ENCODE assay signal across 13 cellular contexts in the genomic region with DNA sequence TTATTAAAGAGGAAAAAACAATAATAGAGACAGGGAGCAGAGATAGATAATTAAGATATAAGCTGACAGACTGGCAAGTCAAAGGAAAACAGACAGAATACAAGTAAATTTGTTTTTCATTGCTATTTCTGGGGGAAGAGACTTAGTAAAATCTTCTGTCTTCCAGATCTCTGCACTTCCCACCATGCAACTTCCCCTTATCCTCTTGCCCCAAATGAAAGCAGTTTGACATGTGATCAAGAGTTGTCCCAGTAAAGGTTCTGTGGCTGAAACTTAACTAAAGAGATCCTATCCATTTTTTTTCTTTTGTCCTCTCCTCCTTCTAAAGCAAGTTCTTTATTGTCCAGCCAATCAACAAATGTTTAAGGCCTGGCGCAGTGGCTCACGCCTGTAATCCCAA. TPM values are rescaled to one million over a fixed set of nuclear protein-coding genes. Genes with fewer than 3 reads are reported as not detected.
DNase-seq lines count a peak whose midpoint lies in the region; ATAC-seq, FAIRE-seq and TF ChIP-seq lines count a peak whose summit lies in the region.
"Had no signal": no experiment of that assay in that cellular context is flagged by ENCODE, and none has a peak within 500 bp of the region (broad histone marks: within the 10 kb centered on the region; RNA-seq: fewer than 3 reads in every experiment).

No MANE protein-coding gene starts in this region.

- 92% methylated on average over 2 of the region's 2 CpGs for WGBS in esophagus muscularis mucosa
- WGBS in small intestine, 3 donors, result 92 to 99% (median 93%) methylated on average over 2 of the region's 2 CpGs

- H3K27ac ChIP-seq in esophagus muscularis mucosa (replicated peaks in 1 of 4), result peak overlapping the region; percentile 99
- H3K27ac ChIP-seq in PC-9, result no peak overlapping the region
- peak overlapping the region in 1 of 2 donors; percentile 30 for H3K27ac ChIP-seq in small intestine (ENCODE audit: low read depth in 1 of 2, low read length in 1 of 2)
- H3K27ac ChIP-seq: SJSA1 had no signal

- no peaks in the 10 kb centered on the region; the same call in 1 of the 2 replicates for H4K20me1 ChIP-seq in PC-9 (ENCODE audit: insufficient read depth)

- POLR2A ChIA-PET in PC-9 (lab: Charles Lee; ENCODE audit: unreplicated experiment), result interaction anchor here (1.0 to 2.8 kb wide), 2 partner anchors 12 to 90 kb away, joined by 6 to 59 read pairs; a partner anchor contains a TSS

- H3K9me3 Mint-ChIP-seq in CD14-positive monocyte (no peaks in the 10 kb centered on the region), progenitor cell of endocrine pancreas (ENCODE audit: low read depth) (no peaks in the 10 kb centered on the region)

- intact Hi-C loops in CD14-positive monocyte (cut with micrococcal nuclease) (loop anchor here (1.0 to 5.0 kb wide), 3 partner anchors 38 to 71 kb away; no protein-coding TSS in a partner anchor), esophagus muscularis mucosa (cut with DNase I) (loop anchor here (5.0 kb wide), 1 partner anchor 73 kb away; a partner anchor contains a TSS), PC-9 (cut with micrococcal nuclease; ENCODE audit: unreplicated experiment) (loop anchor here (5.0 kb wide), 1 partner anchor 188 kb away; a partner anchor contains a TSS)

- H3K9me2 ChIP-seq in PC-9 (ENCODE audit: insufficient read depth), result no peaks in the 10 kb centered on the region

- H3K9me3 ChIP-seq in esophagus muscularis mucosa, result no peaks in the 10 kb centered on the region
- H3K9me3 ChIP-seq in PC-9 (ENCODE audit: insufficient read depth, low read depth), result no peaks in the 10 kb centered on the region
- H3K9me3 ChIP-seq in small intestine (ENCODE audit: control insufficient read depth, low read depth), result no peaks in the 10 kb centered on the region
- H3K9me3 ChIP-seq: SJSA1 had no signal

- DNase-seq in CD14-positive monocyte (ENCODE audit: low spot score), result no peak
- peak; percentile 61 for DNase-seq in MV-4-11 (lab: John Stamatoyannopoulos, UW)
- DNase-seq in esophagus muscularis mucosa (ENCODE audit: extremely low spot score), result no peak
- no peak for DNase-seq in progenitor cell of endocrine pancreas (ENCODE audit: low spot score, unreplicated experiment)
- DNase-seq in PC-9, result no peak
- no peak for DNase-seq in small intestine
- DNase-seq: activated CD4-positive, alpha-beta T cell treated with anti-CD3 and anti-CD28 coated beads for 4 hours; activated effector memory CD4-positive, alpha-beta T cell treated with anti-CD3 and anti-CD28 coated beads, Interleukin-2, amount 50 U/mL, for 16 hours; NCI-H1092 treated with DMSO at 0.1 percent for 48 hours; NCI-H524 treated with DMSO at 0.1 percent for 48 hours had no signal

- H3K4me3 Mint-ChIP-seq in CD14-positive monocyte (peak overlapping the region in 1 of 2 donors; percentile 11), progenitor cell of endocrine pancreas (ENCODE audit: low read depth) (peak overlapping the region; percentile 36)

- H3F3A ChIP-seq in PC-9 (ENCODE audit: insufficient read depth, low read depth), result peaks cover 14% of the 10 kb centered on the region; the same call in 1 of the 2 replicates

- peaks cover 18 to 34% (median 24%) of the 10 kb centered on the region in 4 donors for H3K4me1 ChIP-seq in esophagus muscularis mucosa
- peaks cover 16% of the 10 kb centered on the region for H3K4me1 ChIP-seq in PC-9 (replicated peaks; ENCODE audit: insufficient read depth)
- H3K4me1 ChIP-seq in small intestine (ENCODE audit: control insufficient read depth in 2 of 2, insufficient read depth in 1 of 2, low read depth in 1 of 2, low read length in 1 of 2), result peaks cover 0 to 12% of the 10 kb centered on the region in 2 donors

- no peak overlapping the region for H3K4me2 ChIP-seq in PC-9

- CTCF ChIA-PET in PC-9 (lab: Charles Lee), result interaction anchor here (0.6 to 3.6 kb wide), 7 partner anchors 8 to 326 kb away, joined by 3 to 83 read pairs (median 7); a partner anchor contains a TSS

- H3K36me3 Mint-ChIP-seq in CD14-positive monocyte, result peaks cover 25 to 26% of the 10 kb centered on the region in 2 donors
- peaks cover 13% of the 10 kb centered on the region for H3K36me3 Mint-ChIP-seq in progenitor cell of endocrine pancreas (ENCODE audit: insufficient read depth)

- TF ChIP-seq CTCF in CD14-positive monocyte (IDR thresholded peaks at IDR 0.05) (no peak), esophagus muscularis mucosa (IDR thresholded peaks at IDR 0.05) (no peak), progenitor cell of endocrine pancreas (IDR thresholded peaks at IDR 0.05; ENCODE audit: unreplicated experiment) (no peak), PC-9 (conservative IDR thresholded peaks at IDR 0.05) (no peak)

- no peak for TF ChIP-seq POLR2A in esophagus muscularis mucosa (IDR thresholded peaks at IDR 0.05; ENCODE audit: low read depth)

- H3K27me3 ChIP-seq in esophagus muscularis mucosa (no peaks in the 10 kb centered on the region), PC-9 (ENCODE audit: insufficient read depth, low read depth) (no peaks in the 10 kb centered on the region), small intestine (ENCODE audit: control insufficient read depth in 2 of 2, insufficient read depth in 2 of 2, low read length in 2 of 2) (no peaks in the 10 kb centered on the region)
- H3K27me3 ChIP-seq: SJSA1 had no signal

- FAIRE-seq in small intestine (lab: Jason Lieb, UNC), result no peak

- H3K79me2 ChIP-seq in PC-9 (ENCODE audit: low read depth), result peaks cover 26% of the 10 kb centered on the region

- peaks cover 19 to 26% (median 25%) of the 10 kb centered on the region in 4 donors for H3K36me3 ChIP-seq in esophagus muscularis mucosa
- peaks cover 17% of the 10 kb centered on the region for H3K36me3 ChIP-seq in PC-9 (ENCODE audit: low read depth)
- H3K36me3 ChIP-seq in small intestine (ENCODE audit: control insufficient read depth in 2 of 2, insufficient read depth in 2 of 2, low read length in 2 of 2), result peaks cover 2 to 13% of the 10 kb centered on the region in 2 donors

- H3K27me3 Mint-ChIP-seq in CD14-positive monocyte (ENCODE audit: low read depth in 3 of 3) (peaks cover 4 to 6% (median 4%) of the 10 kb centered on the region in 3 donors), progenitor cell of endocrine pancreas (peaks cover 4% of the 10 kb centered on the region)

- ATAC-seq in GM18873 (IDR thresholded peaks at IDR 0.05; ENCODE audit: low FRiP score, unreplicated experiment) (no peak), HG02763 (IDR thresholded peaks at IDR 0.05; ENCODE audit: unreplicated experiment) (no peak)

- H2AFZ ChIP-seq in PC-9, result no peak overlapping the region

- H3K4me1 Mint-ChIP-seq in CD14-positive monocyte (peaks cover 35% of the 10 kb centered on the region), progenitor cell of endocrine pancreas (ENCODE audit: low read depth) (peaks cover 22% of the 10 kb centered on the region)

- no peak for TF ChIP-seq EP300 in esophagus muscularis mucosa (IDR thresholded peaks at IDR 0.05)

- no peak overlapping the region for H3K4me3 ChIP-seq in esophagus muscularis mucosa
- H3K4me3 ChIP-seq in PC-9, result no peak overlapping the region
- no peak overlapping the region for H3K4me3 ChIP-seq in small intestine (ENCODE audit: low read depth in 1 of 2, low read length in 2 of 2)

- H3K27ac Mint-ChIP-seq in CD14-positive monocyte (peak overlapping the region; percentile 21 to 100 (median 85)), progenitor cell of endocrine pancreas (peak overlapping the region; percentile 9)

- BruUV-seq in PC-9 (replicated peaks; lab: Mats Ljungman, UMichigan), result no TSS peak

RNA-seq across cellular contexts. Expression of a gene that starts 1.5 kb away (rescaled TPM):
- 100 to 1,000 TPM; 113 to 140 TPM for polyA plus RNA-seq in CD14-positive monocyte
- total RNA-seq in esophagus muscularis mucosa, result 100 to 1,000 TPM; 169 to 247 (median 214) TPM
- 281 and 305 TPM in 2 replicates for total RNA-seq in progenitor cell of endocrine pancreas
- 349 and 379 TPM in 2 replicates for total RNA-seq in PC-9 (2021)
- 100 to 1,000 TPM; 163 to 233 (median 204) TPM for polyA plus RNA-seq in small intestine

RNA-seq across cellular contexts. Expression of a gene that starts 11.8 kb away (rescaled TPM):
- polyA plus RNA-seq in CD14-positive monocyte (1 to 10 TPM; 2.4 to 2.6 TPM), small intestine (100 to 1,000 TPM in 1 of 3 donors, 10 to 100 TPM in 2; 34.0 to 204 (median 85.9) TPM)
- total RNA-seq in esophagus muscularis mucosa (100 to 1,000 TPM; 256 to 419 (median 338) TPM), progenitor cell of endocrine pancreas (414 and 480 TPM in 2 replicates), PC-9 (2021) (633 and 910 TPM in 2 replicates)

RNA-seq across cellular contexts. Expression of a gene that starts 17.9 kb away (rescaled TPM):
- polyA plus RNA-seq in CD14-positive monocyte, result not detected
- total RNA-seq in esophagus muscularis mucosa, result 1 to 10 TPM; 1.7 to 4.0 (median 2.9) TPM
- 2.2 and 2.5 TPM in 2 replicates for total RNA-seq in progenitor cell of endocrine pancreas
- 9.4 and 10.5 TPM in 2 replicates for total RNA-seq in PC-9 (2021)
- polyA plus RNA-seq in small intestine, result 1 to 10 TPM in 1 of 3 donors, under 1 TPM in 2; 0.67 to 5.9 (median 0.76) TPM

RNA-seq across cellular contexts. Expression of a gene that starts 30.6 kb away (rescaled TPM):
- polyA plus RNA-seq in CD14-positive monocyte, result 10 to 100 TPM; 70.1 to 77.1 TPM
- total RNA-seq in esophagus muscularis mucosa, result 10 to 100 TPM; 51.9 to 71.8 (median 63.0) TPM
- 42.6 and 45.5 TPM in 2 replicates for total RNA-seq in progenitor cell of endocrine pancreas
- 88.7 and 116 TPM in 2 replicates for total RNA-seq in PC-9 (2021)
- 10 to 100 TPM; 30.5 to 49.3 (median 31.8) TPM for polyA plus RNA-seq in small intestine

RNA-seq across cellular contexts. Expression of a gene that starts 34.9 kb away (rescaled TPM):
- polyA plus RNA-seq in CD14-positive monocyte (100 to 1,000 TPM; 269 to 371 TPM), small intestine (1 to 10 TPM in 2 of 3 donors, under 1 TPM in 1; 0.89 to 7.8 (median 5.1) TPM)
- total RNA-seq in esophagus muscularis mucosa (10 to 100 TPM in 2 of 4 donors, 1 to 10 TPM in 2; 6.6 to 16.2 (median 10.1) TPM), progenitor cell of endocrine pancreas (1.5 and 2.1 TPM in 2 replicates), PC-9 (2021) (1.0 and 3.2 TPM in 2 replicates)
- total RNA-seq: SJSA1 had no signal
